ENCODE assay signal across 8 cellular contexts in the genomic region with DNA sequence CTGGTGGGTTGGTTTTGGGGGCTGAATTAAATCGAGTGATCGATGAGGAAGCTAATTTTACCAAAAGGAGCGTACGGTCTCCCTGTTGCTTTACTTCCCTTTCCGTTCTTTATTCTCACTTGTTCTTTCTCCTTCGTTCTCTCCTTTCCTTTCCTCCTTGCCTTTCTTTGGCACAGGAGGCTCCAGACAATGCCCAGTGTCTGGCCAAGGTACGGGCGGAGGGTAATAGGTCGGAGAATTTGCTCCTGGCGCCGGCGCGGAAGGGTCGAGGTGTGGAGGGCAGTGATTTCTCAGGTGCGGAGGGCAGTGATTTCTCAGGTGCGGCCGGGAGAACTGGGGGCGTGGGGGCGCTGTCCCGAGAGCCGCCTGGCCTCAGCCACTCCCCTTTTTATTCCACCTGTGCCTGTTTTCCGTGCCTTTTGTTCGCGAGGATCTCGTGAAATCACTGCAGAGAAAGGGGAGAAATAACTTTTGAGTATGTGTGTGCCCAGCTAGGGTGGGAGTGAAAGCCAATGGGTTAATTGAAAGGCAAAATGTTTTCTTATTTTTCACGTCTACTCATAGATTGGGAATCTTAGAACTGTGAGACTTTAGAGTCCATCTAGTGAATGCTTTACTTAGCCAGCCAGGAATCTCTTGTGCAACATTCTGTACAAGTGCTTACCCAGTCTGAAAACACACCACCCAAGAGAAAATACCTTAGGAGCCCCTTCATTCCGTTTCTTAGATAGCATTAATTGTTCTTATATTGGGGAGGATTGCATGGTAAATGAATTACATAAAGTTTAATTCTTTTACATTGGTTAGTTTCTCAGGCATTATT.
A peak's percentile ranks its signal among the peaks of the same experiment; 100 is the strongest.
DNase-seq lines count a peak whose midpoint lies in the region; ATAC-seq lines count a peak whose summit lies in the region.

No MANE protein-coding gene starts in this region.

- H3K27me3 ChIP-seq in adipocyte (replicated peaks; ENCODE audit: control insufficient read depth, insufficient read depth, low read length) (no peaks in the 10 kb centered on the region), iPS-15b (ENCODE audit: control insufficient read depth, insufficient read depth, low read length) (no peaks in the 10 kb centered on the region)

- DNase-seq in NCI-H2171 treated with DMSO at 0.1 percent for 48 hours (lab: John Stamatoyannopoulos, UW): peak; percentile 52
- DNase-seq in NCI-H2171 (lab: John Stamatoyannopoulos, UW): no peak
- peak; percentile 12 for DNase-seq in NCI-H1092 (lab: John Stamatoyannopoulos, UW)
- peak; percentile 74 for DNase-seq in adipocyte (ENCODE audit: low read depth)
- no peak for DNase-seq in skeletal muscle cell (ENCODE audit: low read depth)
- no peak for DNase-seq in activated CD4-positive, alpha-beta T cell treated with anti-CD3 and anti-CD28 coated beads for 1 hour

- H3K9me3 ChIP-seq in adipocyte (ENCODE audit: control insufficient read depth, low read length) (no peaks in the 10 kb centered on the region), iPS-15b (ENCODE audit: control insufficient read depth, insufficient read depth, low read length) (no peaks in the 10 kb centered on the region)

- no peak for ATAC-seq in GM19395 (IDR thresholded peaks at IDR 0.05; ENCODE audit: unreplicated experiment)

- H3K36me3 ChIP-seq in adipocyte (ENCODE audit: control insufficient read depth, insufficient read depth, low read length, severe bottlenecking) (no peaks in the 10 kb centered on the region), iPS-15b (ENCODE audit: control insufficient read depth, insufficient read depth, low read length) (no peaks in the 10 kb centered on the region)

- H3K4me3 ChIP-seq in adipocyte (ENCODE audit: low read length): peak overlapping the region; percentile 85
- H3K4me3 ChIP-seq in iPS-15b (ENCODE audit: low read depth, low read length): peak overlapping the region; percentile 98
- peak overlapping the region; percentile 97 for H3K4me3 ChIP-seq in skeletal muscle cell (ENCODE audit: low read depth, low read length)

- H3K9ac ChIP-seq in adipocyte (ENCODE audit: low read length) (peak overlapping the region; percentile 87), iPS-15b (ENCODE audit: low read depth, low read length) (peak overlapping the region; percentile 93)

- H3K4me1 ChIP-seq in adipocyte (ENCODE audit: control insufficient read depth, insufficient read depth, low read length) (peaks cover 8% of the 10 kb centered on the region), iPS-15b (ENCODE audit: control insufficient read depth, insufficient read depth, low read length) (peaks cover 19% of the 10 kb centered on the region)

Comparison
In these comparisons a context has a peak if more than half of its experiments do, and no peak if none do; other contexts are left out.
1. DNase-seq: peak in NCI-H2171 treated with DMSO at 0.1 percent for 48 hours (single experiment), NCI-H1092 (single experiment) and adipocyte (single experiment); none in NCI-H2171 (single experiment), skeletal muscle cell (single experiment) and activated CD4-positive, alpha-beta T cell treated with anti-CD3 and anti-CD28 coated beads for 1 hour (single experiment).
2. Peak in every context shown above with its lines, with median percentiles within 50 percentile points of each other: H3K4me3 ChIP-seq.